24 cellular contexts compared by ENCODE assay signal in genomic region chr3:78791745-78792144, GRCh38.
DNase-seq lines count a peak whose midpoint lies in the region; ATAC-seq and TF ChIP-seq lines count a peak whose summit lies in the region.
"Had no signal": no experiment of that assay in that cellular context is flagged by ENCODE, and none has a peak within 500 bp of the region (broad histone marks: within the 10 kb centered on the region; RNA-seq: fewer than 3 reads in every experiment).

No MANE protein-coding gene starts in this region.

- peak; percentile 18 for TF ChIP-seq RAD21 in neural cell (conservative IDR thresholded peaks at IDR 0.05)

- ATAC-seq in GM21723 (IDR thresholded peaks at IDR 0.05; ENCODE audit: unreplicated experiment) (no peak), GM21619 (IDR thresholded peaks at IDR 0.05; ENCODE audit: unreplicated experiment) (no peak)
- ATAC-seq: activated CD4-positive, CD25-positive, alpha-beta regulatory T cell treated with anti-CD3 and anti-CD28 coated beads, Interleukin-2, amount 50 U/mL, for 24 hours; heart left ventricle; K562 had no signal

- peaks cover 21% of the 10 kb centered on the region for H3K79me2 ChIP-seq in neural cell (replicated peaks; ENCODE audit: insufficient read depth, low read length)

- DNase-seq in NCI-H1417 (lab: John Stamatoyannopoulos, UW) (peak in 2 of 3 experiments; percentile 66 to 90), NCI-H1417 treated with DMSO at 0.1 percent for 48 hours (lab: John Stamatoyannopoulos, UW) (no peak), NCI-H1092 (lab: John Stamatoyannopoulos, UW) (peak; percentile 14), NCI-H69 (lab: John Stamatoyannopoulos, UW) (peak; percentile 95), cerebellum (ENCODE audit: low spot score) (no peak)
- DNase-seq: activated CD4-positive, alpha-beta memory T cell treated with anti-CD3 and anti-CD28 coated beads, Interleukin-2, amount 10 ng/mL, durations not matched to agents 7 days and 5 days; CD4-positive, alpha-beta T cell; central memory CD4-positive, alpha-beta T cell; heart left ventricle; mammary epithelial cell; MM.1S; NCI-H2029; psoas muscle; SIG-M5; T-helper 1 cell; upper lobe of left lung had no signal

- H3F3A ChIP-seq in neural cell (ENCODE audit: insufficient read depth, low read length, poor library complexity, severe bottlenecking): peaks cover 10% of the 10 kb centered on the region

- no peaks in the 10 kb centered on the region for H3K36me3 ChIP-seq in neural cell (ENCODE audit: insufficient read depth, low read length)
- H3K36me3 ChIP-seq: ascending aorta, heart left ventricle, upper lobe of left lung had no signal

- H3K9me2 ChIP-seq in neural cell (ENCODE audit: insufficient read depth, low read length): no peaks in the 10 kb centered on the region

- H3K9me3 ChIP-seq in neural cell (ENCODE audit: low read length): no peaks in the 10 kb centered on the region
- H3K9me3 ChIP-seq: ascending aorta, heart left ventricle, psoas muscle, upper lobe of left lung had no signal

- no peaks in the 10 kb centered on the region for H3K27me3 ChIP-seq in neural cell (ENCODE audit: insufficient read depth, low read depth, low read length)
- H3K27me3 ChIP-seq: ascending aorta, heart left ventricle, upper lobe of left lung had no signal

- no peak overlapping the region for H2AFZ ChIP-seq in neural cell (ENCODE audit: low read depth, low read length)

- peak overlapping the region; percentile 17 for H3K9ac ChIP-seq in neural cell (ENCODE audit: low read length)

- no peak for TF ChIP-seq CTCF in neural cell (IDR thresholded peaks at IDR 0.05; ENCODE audit: poor library complexity, severe bottlenecking)

- H4K20me1 ChIP-seq in neural cell (ENCODE audit: insufficient read depth): no peaks in the 10 kb centered on the region

- H3K4me2 ChIP-seq in neural cell (ENCODE audit: low read length): peak overlapping the region; percentile 67

- H3K4me3 ChIP-seq in neural cell (ENCODE audit: low read length): peak overlapping the region; percentile 45
- H3K4me3 ChIP-seq: ascending aorta, heart left ventricle, K562, psoas muscle, upper lobe of left lung had no signal

- peak; percentile 76 for TF ChIP-seq EP300 in neural cell (conservative IDR thresholded peaks at IDR 0.05; ENCODE audit: poor library complexity, severe bottlenecking)

- H3K27ac ChIP-seq in neural cell (ENCODE audit: low read length): peak overlapping the region; percentile 76
- H3K27ac ChIP-seq: 22Rv1, ascending aorta, epithelial cell of prostate, heart left ventricle, psoas muscle, upper lobe of left lung had no signal

TF ChIP-seq in neural cell, 6 proteins besides CTCF, POLR2A, EP300 and RAD21:
- TF ChIP-seq EZH2 (IDR thresholded peaks at IDR 0.05; ENCODE audit: borderline replicate concordance, insufficient read depth, low read length, poor library complexity, severe bottlenecking) (no peak), REST (IDR thresholded peaks at IDR 0.05; ENCODE audit: borderline replicate concordance) (no peak), POLR2AphosphoS5 (IDR thresholded peaks at IDR 0.05) (peak; percentile 61)

Comparison
In these comparisons a context has a peak if more than half of its experiments do, and no peak if none do; other contexts are left out.
1. DNase-seq: peak in NCI-H1417 (2 of 3), NCI-H1092 (single experiment) and NCI-H69 (single experiment); none in NCI-H1417 treated with DMSO at 0.1 percent for 48 hours (single experiment) and cerebellum (single experiment).